14 cellular contexts compared by ENCODE assay signal in genomic region chr2:223954401-223954800, GRCh38. TPM values are rescaled to one million over a fixed set of nuclear protein-coding genes. Genes with fewer than 3 reads are reported as not detected.
DNase-seq lines count a peak whose midpoint lies in the region; ATAC-seq and TF ChIP-seq lines count a peak whose summit lies in the region.
"Had no signal": no experiment of that assay in that cellular context is flagged by ENCODE, and none has a peak within 500 bp of the region (broad histone marks: within the 10 kb centered on the region; RNA-seq: fewer than 3 reads in every experiment).

No MANE protein-coding gene starts in this region.

- no peak overlapping the region for H3K9ac ChIP-seq in fibroblast of lung (ENCODE audit: insufficient read depth, low read length)
- H3K9ac ChIP-seq in PC-3 (ENCODE audit: low read length) = no peak overlapping the region

- no peaks in the 10 kb centered on the region for H3K9me2 ChIP-seq in PC-3 (replicated peaks; ENCODE audit: low read length)

- peaks cover 3% of the 10 kb centered on the region for H3K36me3 Mint-ChIP-seq in activated CD8-positive, alpha-beta T cell treated with anti-CD3 and anti-CD28 coated beads, Interleukin-2, amount 10 ng/mL, durations not matched to agents 7 days and 5 days (ENCODE audit: low read depth)
- peaks cover 3% of the 10 kb centered on the region for H3K36me3 Mint-ChIP-seq in activated CD8-positive, alpha-beta T cell treated with anti-CD3 and anti-CD28 coated beads for 36 hours (ENCODE audit: low read depth)
- H3K36me3 Mint-ChIP-seq in stimulated activated memory B cell treated with anti-CD40 and anti-IgM and Interleukin-4, amounts not matched to agents 10 μg/mL and 1 μg/mL and 100 μg/mL, for 72 hours = no peaks in the 10 kb centered on the region

- CTCF ChIA-PET in activated CD8-positive, alpha-beta T cell treated with anti-CD3 and anti-CD28 coated beads, Interleukin-2, amount 10 ng/mL, durations not matched to agents 7 days and 5 days (lab: Charles Lee) = interaction anchor here (0.7 to 2.3 kb wide), 4 partner anchors 9 to 250 kb away, joined by 3 to 10 read pairs (median 4); partner anchors contain the start of gene WDFY1
- CTCF ChIA-PET in activated CD8-positive, alpha-beta T cell treated with anti-CD3 and anti-CD28 coated beads for 36 hours (lab: Charles Lee) = interaction anchor here (1.0 to 1.2 kb wide), 2 partner anchors 8 to 13 kb away, joined by 3 to 4 read pairs; no protein-coding TSS in a partner anchor
- CTCF ChIA-PET in PC-3 (lab: Charles Lee) = no interaction called here

- H3F3A ChIP-seq in PC-3 (ENCODE audit: low read length, unreplicated experiment) = no peaks in the 10 kb centered on the region

- H3K4me3 Mint-ChIP-seq in activated CD8-positive, alpha-beta T cell treated with anti-CD3 and anti-CD28 coated beads, Interleukin-2, amount 10 ng/mL, durations not matched to agents 7 days and 5 days = no peak overlapping the region
- H3K4me3 Mint-ChIP-seq in activated CD8-positive, alpha-beta T cell treated with anti-CD3 and anti-CD28 coated beads for 36 hours = no peak overlapping the region
- H3K4me3 Mint-ChIP-seq in stimulated activated memory B cell treated with anti-CD40 and anti-IgM and Interleukin-4, amounts not matched to agents 10 μg/mL and 1 μg/mL and 100 μg/mL, for 72 hours = no peak overlapping the region

- no peaks in the 10 kb centered on the region for H3K27me3 Mint-ChIP-seq in activated CD8-positive, alpha-beta T cell treated with anti-CD3 and anti-CD28 coated beads, Interleukin-2, amount 10 ng/mL, durations not matched to agents 7 days and 5 days (ENCODE audit: low read depth)
- H3K27me3 Mint-ChIP-seq in activated CD8-positive, alpha-beta T cell treated with anti-CD3 and anti-CD28 coated beads for 36 hours = no peaks in the 10 kb centered on the region
- no peaks in the 10 kb centered on the region for H3K27me3 Mint-ChIP-seq in stimulated activated memory B cell treated with anti-CD40 and anti-IgM and Interleukin-4, amounts not matched to agents 10 μg/mL and 1 μg/mL and 100 μg/mL, for 72 hours

- H3K27ac ChIP-seq in fibroblast of lung (ENCODE audit: insufficient read depth, low read length) (no peak overlapping the region), PC-3 (ENCODE audit: low read length) (no peak overlapping the region)
- H3K27ac ChIP-seq: sigmoid colon, tibial artery had no signal

- POLR2A ChIA-PET in activated CD8-positive, alpha-beta T cell treated with anti-CD3 and anti-CD28 coated beads, Interleukin-2, amount 10 ng/mL, durations not matched to agents 7 days and 5 days (lab: Charles Lee) = interaction anchor here (0.6 to 1.9 kb wide), 2 partner anchors 10 to 1028 kb away, joined by 3 to 5 read pairs; partner anchors contain the start of gene WDFY1
- POLR2A ChIA-PET in activated CD8-positive, alpha-beta T cell treated with anti-CD3 and anti-CD28 coated beads for 36 hours (lab: Charles Lee) = interaction anchor here (0.8 to 7.1 kb wide), 2 partner anchors 11 to 12 kb away, joined by 3 to 84 read pairs; partner anchors contain the start of gene WDFY1
- POLR2A ChIA-PET in PC-3 (lab: Charles Lee; ENCODE audit: unreplicated experiment) = no interaction called here

- DNase-seq in activated CD8-positive, alpha-beta T cell treated with anti-CD3 and anti-CD28 coated beads, Interleukin-2, amount 10 ng/mL, durations not matched to agents 7 days and 5 days = no peak
- DNase-seq in activated CD8-positive, alpha-beta T cell treated with anti-CD3 and anti-CD28 coated beads for 36 hours = no peak
- peak; percentile 59 for DNase-seq in RPMI7951 (ENCODE audit: low read depth)
- DNase-seq in fibroblast of lung (ENCODE audit: low read depth in 2 of 2) = peak; percentile 62 to 85
- no peak for DNase-seq in SKM-1 treated with dmso at 0.1 percent for 144 hours (lab: John Stamatoyannopoulos, UW; ENCODE audit: unreplicated experiment)
- DNase-seq in PC-3 = no peak
- DNase-seq: activated CD8-positive, alpha-beta memory T cell treated with anti-CD3 and anti-CD28 coated beads, Interleukin-2, amount 50 U/mL, for 48 hours; amniotic stem cell; BE2C; NCI-H1436 treated with DMSO at 0.1 percent for 48 hours; sigmoid colon; tibial artery had no signal

- peaks cover 49% of the 10 kb centered on the region for H3K4me1 Mint-ChIP-seq in activated CD8-positive, alpha-beta T cell treated with anti-CD3 and anti-CD28 coated beads, Interleukin-2, amount 10 ng/mL, durations not matched to agents 7 days and 5 days (ENCODE audit: low read depth)
- peaks cover 65% of the 10 kb centered on the region for H3K4me1 Mint-ChIP-seq in activated CD8-positive, alpha-beta T cell treated with anti-CD3 and anti-CD28 coated beads for 36 hours (ENCODE audit: low read depth)
- peaks cover 59% of the 10 kb centered on the region for H3K4me1 Mint-ChIP-seq in stimulated activated memory B cell treated with anti-CD40 and anti-IgM and Interleukin-4, amounts not matched to agents 10 μg/mL and 1 μg/mL and 100 μg/mL, for 72 hours

- H3K9me3 ChIP-seq in fibroblast of lung (ENCODE audit: control insufficient read depth, insufficient read depth, low read depth, low read length) (no peaks in the 10 kb centered on the region), PC-3 (ENCODE audit: low read length) (no peaks in the 10 kb centered on the region)
- H3K9me3 ChIP-seq: BE2C, sigmoid colon, tibial artery had no signal

- H3K4me1 ChIP-seq in fibroblast of lung (ENCODE audit: control insufficient read depth, extremely low read depth, insufficient read depth, low read length) (peaks cover 5% of the 10 kb centered on the region), PC-3 (ENCODE audit: insufficient read depth, low read length) (peaks cover 16% of the 10 kb centered on the region)

- H2AFZ ChIP-seq in fibroblast of lung (ENCODE audit: low read length) (no peak overlapping the region), PC-3 (ENCODE audit: low read length) (no peak overlapping the region)

- intact Hi-C loops in activated CD8-positive, alpha-beta T cell treated with anti-CD3 and anti-CD28 coated beads for 36 hours (cut with micrococcal nuclease) = loop anchor here (1.0 to 10.0 kb wide), 2 partner anchors 16 to 1090 kb away; partner anchors contain the start of gene DOCK10
- intact Hi-C loops in PC-3 (cut with micrococcal nuclease) = no loop called here

- peak overlapping the region; percentile 31 for H3K27ac Mint-ChIP-seq in activated CD8-positive, alpha-beta T cell treated with anti-CD3 and anti-CD28 coated beads, Interleukin-2, amount 10 ng/mL, durations not matched to agents 7 days and 5 days
- no peak overlapping the region for H3K27ac Mint-ChIP-seq in activated CD8-positive, alpha-beta T cell treated with anti-CD3 and anti-CD28 coated beads for 36 hours
- H3K27ac Mint-ChIP-seq in stimulated activated memory B cell treated with anti-CD40 and anti-IgM and Interleukin-4, amounts not matched to agents 10 μg/mL and 1 μg/mL and 100 μg/mL, for 72 hours = peak overlapping the region; percentile 76

- H4K20me1 ChIP-seq in fibroblast of lung (ENCODE audit: control insufficient read depth, extremely low read depth, insufficient read depth, low read length) (no peaks in the 10 kb centered on the region), PC-3 (ENCODE audit: low read length) (no peaks in the 10 kb centered on the region)

- peaks cover 22% of the 10 kb centered on the region for H3K79me2 ChIP-seq in fibroblast of lung (ENCODE audit: control insufficient read depth, insufficient read depth, low read length)
- H3K79me2 ChIP-seq in PC-3 (ENCODE audit: low read length) = peaks cover 22% of the 10 kb centered on the region

- no peaks in the 10 kb centered on the region for H3K9me3 Mint-ChIP-seq in activated CD8-positive, alpha-beta T cell treated with anti-CD3 and anti-CD28 coated beads, Interleukin-2, amount 10 ng/mL, durations not matched to agents 7 days and 5 days (ENCODE audit: insufficient read depth)
- no peaks in the 10 kb centered on the region for H3K9me3 Mint-ChIP-seq in activated CD8-positive, alpha-beta T cell treated with anti-CD3 and anti-CD28 coated beads for 36 hours
- H3K9me3 Mint-ChIP-seq in stimulated activated memory B cell treated with anti-CD40 and anti-IgM and Interleukin-4, amounts not matched to agents 10 μg/mL and 1 μg/mL and 100 μg/mL, for 72 hours = no peaks in the 10 kb centered on the region

- H3K27me3 ChIP-seq in fibroblast of lung (ENCODE audit: control insufficient read depth, insufficient read depth, low read length) = no peaks in the 10 kb centered on the region
- H3K27me3 ChIP-seq in PC-3 (ENCODE audit: low read length) = no peaks in the 10 kb centered on the region
- H3K27me3 ChIP-seq: BE2C, sigmoid colon, tibial artery had no signal

- TF ChIP-seq CTCF in activated CD8-positive, alpha-beta T cell treated with anti-CD3 and anti-CD28 coated beads for 36 hours (IDR thresholded peaks at IDR 0.05) = no peak
- no peak for TF ChIP-seq CTCF in fibroblast of lung (conservative IDR thresholded peaks at IDR 0.05 in 1 of 2, IDR thresholded peaks at IDR 0.05 in 1 of 2; ENCODE audit: low read depth in 1 of 2, low read length in 2 of 2)
- no peak for TF ChIP-seq CTCF in PC-3 (conservative IDR thresholded peaks at IDR 0.05; ENCODE audit: low read depth, low read length)

- no peak for ATAC-seq in activated CD8-positive, alpha-beta T cell treated with anti-CD3 and anti-CD28 coated beads, Interleukin-2, amount 10 ng/mL, durations not matched to agents 7 days and 5 days
- no peak for ATAC-seq in activated CD8-positive, alpha-beta T cell treated with anti-CD3 and anti-CD28 coated beads for 36 hours
- ATAC-seq in stimulated activated memory B cell treated with anti-CD40 and anti-IgM and Interleukin-4, amounts not matched to agents 10 μg/mL and 1 μg/mL and 100 μg/mL, for 72 hours = no peak
- ATAC-seq in HG03457 (IDR thresholded peaks at IDR 0.05; ENCODE audit: unreplicated experiment) (no peak), PC-3 (no peak)

- H3K36me3 ChIP-seq in fibroblast of lung (ENCODE audit: control insufficient read depth, insufficient read depth, low read length) (no peaks in the 10 kb centered on the region), PC-3 (ENCODE audit: low read depth, low read length) (no peaks in the 10 kb centered on the region)
- H3K36me3 ChIP-seq: sigmoid colon, tibial artery had no signal

- no TSS peak for BruUV-seq in PC-3 (replicated peaks; lab: Mats Ljungman, UMichigan)

- H3K4me2 ChIP-seq in fibroblast of lung (ENCODE audit: extremely low read depth, insufficient read depth, low read length) (no peak overlapping the region), PC-3 (ENCODE audit: low read length) (no peak overlapping the region)

- H3K4me3 ChIP-seq in fibroblast of lung (replicated peaks in 1 of 4; ENCODE audit: control extremely low read depth in 1 of 4, insufficient read depth in 1 of 4, low read depth in 3 of 4, low read length in 4 of 4) (no peak overlapping the region), PC-3 (ENCODE audit: low read length) (no peak overlapping the region)
- H3K4me3 ChIP-seq: sigmoid colon, tibial artery had no signal

RNA-seq across cellular contexts. Expression of gene MRPL44, which starts 2.9 kb away (rescaled TPM):
- total RNA-seq in activated CD8-positive, alpha-beta T cell treated with anti-CD3 and anti-CD28 coated beads, Interleukin-2, amount 10 ng/mL, durations not matched to agents 7 days and 5 days = 10 to 100 TPM; 29.0 to 30.5 TPM
- total RNA-seq in activated CD8-positive, alpha-beta T cell treated with anti-CD3 and anti-CD28 coated beads for 36 hours = 10 to 100 TPM; 37.8 to 40.4 TPM
- 40.9 and 43.6 TPM in 2 replicates for total RNA-seq in RPMI7951 (2014; rRNA removed; shearing (Covaris generic))
- total RNA-seq in fibroblast of lung = 31.3 and 34.0 TPM in 2 replicates
- polyA plus RNA-seq in fibroblast of lung = 27.4 and 33.7 TPM in 2 replicates
- 18.5 and 25.3 TPM in 2 replicates for polyA plus RNA-seq in fibroblast of lung (2012)
- 8.1 and 14.7 TPM in 2 replicates for polyA minus RNA-seq in fibroblast of lung (ENCODE audit: low replicate concordance)
- total RNA-seq in PC-3 (2014; rRNA removed) = 22.4 and 24.8 TPM in 2 replicates

RNA-seq across cellular contexts. Expression of gene WDFY1, which starts 9.3 kb away (rescaled TPM):
- total RNA-seq in activated CD8-positive, alpha-beta T cell treated with anti-CD3 and anti-CD28 coated beads, Interleukin-2, amount 10 ng/mL, durations not matched to agents 7 days and 5 days = 10 to 100 TPM; 41.5 to 47.1 TPM
- total RNA-seq in activated CD8-positive, alpha-beta T cell treated with anti-CD3 and anti-CD28 coated beads for 36 hours = 10 to 100 TPM; 20.8 to 23.1 TPM
- total RNA-seq in RPMI7951 (2014; rRNA removed; shearing (Covaris generic)) = 39.1 and 45.7 TPM in 2 replicates
- total RNA-seq in fibroblast of lung (107 and 156 TPM in 2 replicates), PC-3 (2014; rRNA removed) (44.9 and 47.7 TPM in 2 replicates)
- 59.2 and 79.1 TPM in 2 replicates for polyA plus RNA-seq in fibroblast of lung
- polyA plus RNA-seq in fibroblast of lung (2012) = 38.4 and 53.2 TPM in 2 replicates
- 151 and 153 TPM in 2 replicates for polyA minus RNA-seq in fibroblast of lung (ENCODE audit: low replicate concordance)

Comparison
In these comparisons a context has a peak if more than half of its experiments do, and no peak if none do; other contexts are left out.
1. DNase-seq: peak in RPMI7951 (single experiment) and fibroblast of lung (2 of 2); none in activated CD8-positive, alpha-beta T cell treated with anti-CD3 and anti-CD28 coated beads, Interleukin-2, amount 10 ng/mL, durations not matched to agents 7 days and 5 days (single experiment), activated CD8-positive, alpha-beta T cell treated with anti-CD3 and anti-CD28 coated beads for 36 hours (single experiment), SKM-1 treated with dmso at 0.1 percent for 144 hours (single experiment) and PC-3 (single experiment).